In genomic region chr9:18877984-18878383, GRCh38 we compare ENCODE assay signal across 9 cellular contexts.
"Had no signal": no experiment of that assay in that cellular context is flagged by ENCODE, and none has a peak within 500 bp of the region (broad histone marks: within the 10 kb centered on the region; RNA-seq: fewer than 3 reads in every experiment).

No MANE protein-coding gene starts in this region.

- H3K9ac ChIP-seq: GM23248 had no signal

- H2AFZ ChIP-seq: GM23248, GM23338 had no signal

- H3K4me1 ChIP-seq: HAP-1 had no signal

- H3K36me3 ChIP-seq: HAP-1 had no signal

- H3K4me2 ChIP-seq: GM23338 had no signal

- DNase-seq: GM23248, GOT3, H7, H9, HCEC 1CT, HFFc6 had no signal

- H3K4me3 ChIP-seq: GM23248, GM23338, HAP-1 had no signal

- ATAC-seq: GM23338, HCT116 had no signal

- H3K9me3 ChIP-seq: HAP-1 had no signal

- H3K27ac ChIP-seq: GM23248 had no signal
